ENCODE assay signal across 8 cellular contexts in the genomic region with DNA sequence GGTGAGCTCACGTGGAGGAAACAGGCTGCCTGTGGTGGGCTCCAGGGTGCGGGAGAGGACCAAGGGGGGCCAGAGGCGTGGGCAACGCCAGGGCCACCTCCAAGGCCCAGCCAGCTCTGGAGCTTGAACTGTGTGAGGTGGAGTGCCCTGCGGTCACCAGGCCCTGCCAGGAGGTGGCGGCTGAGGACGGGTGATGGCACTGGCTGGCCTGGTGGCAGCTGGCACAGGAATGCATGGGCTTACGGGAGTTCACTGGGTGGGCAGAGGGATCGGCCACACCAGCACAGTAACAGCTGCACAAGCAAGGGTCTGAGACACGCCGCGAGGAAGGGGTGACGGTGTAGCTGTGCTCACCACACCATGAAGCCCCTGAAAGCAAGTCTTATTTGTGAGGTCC. TPM values are rescaled to one million over a fixed set of nuclear protein-coding genes. Genes with fewer than 3 reads are reported as not detected.
DNase-seq lines count a peak whose midpoint lies in the region; ATAC-seq and TF ChIP-seq lines count a peak whose summit lies in the region.

No MANE protein-coding gene starts in this region.

- no peak for TF ChIP-seq EP300 in Ishikawa (IDR thresholded peaks at IDR 0.05; ENCODE audit: borderline replicate concordance)

- H3K4me1 Mint-ChIP-seq in neural crest cell = no peaks in the 10 kb centered on the region

- H3K36me3 Mint-ChIP-seq in neural crest cell (ENCODE audit: low read depth) = peaks cover 3% of the 10 kb centered on the region

- TF ChIP-seq CTCF in neural crest cell (conservative IDR thresholded peaks at IDR 0.05) = peak; percentile 23

- TF ChIP-seq RAD21 in Ishikawa (IDR thresholded peaks at IDR 0.05; ENCODE audit: low read depth) = peak; percentile 55

- no peaks in the 10 kb centered on the region for H3K9me3 Mint-ChIP-seq in neural crest cell

- DNase-seq in COLO668 (lab: John Stamatoyannopoulos, UW; ENCODE audit: unreplicated experiment) (peak; percentile 5), cerebellum (ENCODE audit: low spot score) (peak; percentile 76), neural crest cell (ENCODE audit: low read depth, low spot score) (no peak), SK-N-DZ (ENCODE audit: low spot score) (no peak), NCI-H748 (lab: John Stamatoyannopoulos, UW; ENCODE audit: unreplicated experiment) (no peak)

- H3K4me3 Mint-ChIP-seq in neural crest cell = peak overlapping the region; percentile 41

- H3K27ac Mint-ChIP-seq in neural crest cell (ENCODE audit: unreplicated experiment) = no peak overlapping the region

- no peaks in the 10 kb centered on the region for H3K27me3 Mint-ChIP-seq in neural crest cell (ENCODE audit: low read depth)

- no peak for ATAC-seq in GM21390 (IDR thresholded peaks at IDR 0.05; ENCODE audit: unreplicated experiment)
- no peak for ATAC-seq in HG02852 (IDR thresholded peaks at IDR 0.05; ENCODE audit: unreplicated experiment)

TF ChIP-seq in Ishikawa, 13 proteins besides CTCF, POLR2A, EP300 and RAD21:
- TF ChIP-seq TCF12 (IDR thresholded peaks at IDR 0.05; ENCODE audit: low read depth) (no peak), TEAD4 (IDR thresholded peaks at IDR 0.05) (no peak), YY1 (IDR thresholded peaks at IDR 0.05; ENCODE audit: low read depth) (no peak), REST (IDR thresholded peaks at IDR 0.05; ENCODE audit: low read depth) (no peak), CREB1 (IDR thresholded peaks at IDR 0.05; ENCODE audit: low read depth) (no peak), MAX (IDR thresholded peaks at IDR 0.05) (no peak), FOXM1 (IDR thresholded peaks at IDR 0.05; ENCODE audit: borderline replicate concordance, low read depth) (no peak), EGR1 (IDR thresholded peaks at IDR 0.05) (no peak)

RNA-seq across cellular contexts. Expression of gene TOLLIP, which starts 15.8 kb away (rescaled TPM):
- 18.6 TPM for total RNA-seq in cerebellum
- total RNA-seq in neural crest cell = 38.0 and 40.3 TPM in 2 replicates
- 15.3 and 20.2 TPM in 2 replicates for polyA plus RNA-seq in SK-N-DZ (2014; cell fraction: cytosol; rRNA removed)
- polyA plus RNA-seq in SK-N-DZ (2014; cell fraction: nucleus; rRNA removed) = 11.7 and 13.1 TPM in 2 replicates

Comparison
In these comparisons a context has a peak if more than half of its experiments do, and no peak if none do; other contexts are left out.
1. DNase-seq: peak in COLO668 (single experiment) and cerebellum (single experiment); none in neural crest cell (single experiment), SK-N-DZ (single experiment) and NCI-H748 (single experiment).